In genomic region chr15:101543926-101544490, GRCh38 we compare ENCODE assay signal across 14 cellular contexts. TPM values are rescaled to one million over a fixed set of nuclear protein-coding genes. Genes with fewer than 3 reads are reported as not detected.
DNase-seq lines count a peak whose midpoint lies in the region; TF ChIP-seq lines count a peak whose summit lies in the region.
"Had no signal": no experiment of that assay in that cellular context is flagged by ENCODE, and none has a peak within 500 bp of the region (broad histone marks: within the 10 kb centered on the region; RNA-seq: fewer than 3 reads in every experiment).

No MANE protein-coding gene starts in this region.

- H3K27ac ChIP-seq in HEK293 (ENCODE audit: extremely low read depth, low read depth, low read length): no peak overlapping the region
- no peak overlapping the region for H3K27ac ChIP-seq in neuronal stem cell (replicated peaks; ENCODE audit: low read length)
- no peak overlapping the region for H3K27ac ChIP-seq in colonic mucosa
- H3K27ac ChIP-seq in testis: no peak overlapping the region
- H3K27ac ChIP-seq: GM23248 had no signal

- H2BK120ac ChIP-seq in neuronal stem cell (ENCODE audit: low read depth, low read length): peak overlapping the region; percentile 16

- no peak overlapping the region for H2AK5ac ChIP-seq in neuronal stem cell (ENCODE audit: low read depth, low read length)

- H2BK12ac ChIP-seq in neuronal stem cell (ENCODE audit: low read length): no peak overlapping the region

- H3K18ac ChIP-seq in neuronal stem cell (ENCODE audit: low read length): no peak overlapping the region

- no peak for TF ChIP-seq POLR2A in testis (IDR thresholded peaks at IDR 0.05)

- H3K14ac ChIP-seq in neuronal stem cell (ENCODE audit: low read length): no peak overlapping the region

- no peak overlapping the region for H3K23ac ChIP-seq in neuronal stem cell (ENCODE audit: low read depth, low read length, poor library complexity)

- no peaks in the 10 kb centered on the region for H3K4me1 Mint-ChIP-seq in mesothelial cell of epicardium

- no CpG with 5 or more reads among the region's 22 CpGs for WGBS in neuronal stem cell (ENCODE audit: extremely low coverage in 2 of 2, insufficient read length in 2 of 2, insufficient replicate concordance in 1 of 2), 2 donors
- WGBS in testis, 2 donors: 44% methylated on average over 21 to 22 of the region's 22 CpGs

- no peak overlapping the region for H2BK5ac ChIP-seq in neuronal stem cell (ENCODE audit: low read length)

- CTCF ChIA-PET in HEK293 (lab: Yijun Ruan, JAX): no interaction called here

- no peak overlapping the region for H4K8ac ChIP-seq in neuronal stem cell (ENCODE audit: low read depth, low read length)

- peaks cover 18% of the 10 kb centered on the region for H3K9me3 Mint-ChIP-seq in mesothelial cell of epicardium

- no peaks in the 10 kb centered on the region for H3K79me1 ChIP-seq in neuronal stem cell (ENCODE audit: low read depth, low read length)

- intact Hi-C loops in colonic mucosa (cut with DNase I): no loop called here
- intact Hi-C loops in testis (cut with DNase I; ENCODE audit: low total_unique reads): no loop called here

- H2AFZ ChIP-seq in neuronal stem cell (ENCODE audit: low read length): peak overlapping the region; percentile 40
- H2AFZ ChIP-seq: GM23248 had no signal

- H3K27me3 ChIP-seq in neuronal stem cell (ENCODE audit: control insufficient read depth in 3 of 3, insufficient read depth in 3 of 3, low read depth in 1 of 3, low read length in 3 of 3) (peaks cover 0 to 10% (median 0%) of the 10 kb centered on the region in 3 experiments), colonic mucosa (no peaks in the 10 kb centered on the region), testis (no peaks in the 10 kb centered on the region)

- H3K9ac ChIP-seq in neuronal stem cell (ENCODE audit: low read depth, low read length, poor library complexity) (no peak overlapping the region), colonic mucosa (ENCODE audit: low read depth in 2 of 2, low read length in 2 of 2) (no peak overlapping the region)
- H3K9ac ChIP-seq: GM23248 had no signal

- no peak for DNase-seq in mesothelial cell of epicardium (ENCODE audit: low spot score in 2 of 2, unreplicated experiment in 2 of 2)
- DNase-seq in neuronal stem cell (ENCODE audit: low spot score): no peak
- DNase-seq in colonic mucosa: no peak
- no peak for DNase-seq in testis
- DNase-seq in NCI-H2107 treated with DMSO at 0.1 percent for 48 hours (lab: John Stamatoyannopoulos, UW; ENCODE audit: unreplicated experiment): no peak
- DNase-seq: C1 segment of cervical spinal cord, Caco-2, DMS153, DND-41, GM23248, H7, HCEC 1CT had no signal

- H3K36me3 ChIP-seq in HEK293 (ENCODE audit: control insufficient read depth in 2 of 2, insufficient read depth in 1 of 2, low read length in 2 of 2) (no peaks in the 10 kb centered on the region), neuronal stem cell (replicated peaks in 1 of 2; ENCODE audit: control insufficient read depth in 2 of 2, insufficient read depth in 2 of 2, low read length in 2 of 2) (no peaks in the 10 kb centered on the region), colonic mucosa (no peaks in the 10 kb centered on the region), testis (ENCODE audit: low read depth, missing control alignments) (no peaks in the 10 kb centered on the region)

- no peaks in the 10 kb centered on the region for H3K4me1 ChIP-seq in HEK293 (ENCODE audit: control insufficient read depth, insufficient read depth, low read length)
- H3K4me1 ChIP-seq in neuronal stem cell (ENCODE audit: control insufficient read depth in 2 of 2, insufficient read depth in 1 of 2, low read depth in 1 of 2, low read length in 2 of 2): no peaks in the 10 kb centered on the region
- no peaks in the 10 kb centered on the region for H3K4me1 ChIP-seq in colonic mucosa
- H3K4me1 ChIP-seq in testis: no peaks in the 10 kb centered on the region
- H3K4me1 ChIP-seq: Caco-2 had no signal

- POLR2A ChIA-PET in HEK293 (lab: Yijun Ruan, JAX): interaction anchor here (0.6 kb wide), 1 partner anchor 10 kb away, joined by 3 read pairs; no protein-coding TSS in a partner anchor

- no peaks in the 10 kb centered on the region for H3K36me3 Mint-ChIP-seq in mesothelial cell of epicardium
- H3K36me3 Mint-ChIP-seq: CD4-positive, alpha-beta memory T cell had no signal

- 0 out of 2 replicates have a peak, but pooled peaks cover 4% of the 10 kb centered on the region for H3K9me3 ChIP-seq in HEK293 (ENCODE audit: control insufficient read depth, insufficient read depth, low read depth, low read length)
- no peaks in the 10 kb centered on the region for H3K9me3 ChIP-seq in neuronal stem cell (replicated peaks in 1 of 2; ENCODE audit: control insufficient read depth in 2 of 2, insufficient read depth in 1 of 2, low read depth in 1 of 2, low read length in 2 of 2)
- H3K9me3 ChIP-seq in colonic mucosa: no peaks in the 10 kb centered on the region
- H3K9me3 ChIP-seq in testis: no peaks in the 10 kb centered on the region
- H3K9me3 ChIP-seq: Caco-2 had no signal

- peaks cover 39% of the 10 kb centered on the region for H3K27me3 Mint-ChIP-seq in mesothelial cell of epicardium (ENCODE audit: low read depth)

- no peak overlapping the region for H2BK15ac ChIP-seq in neuronal stem cell (ENCODE audit: low read length)

- H3K4ac ChIP-seq in neuronal stem cell (ENCODE audit: low read length): no peak overlapping the region

- H3K4me2 ChIP-seq in neuronal stem cell (ENCODE audit: insufficient read depth, low read length, poor library complexity, severe bottlenecking): no peak overlapping the region

- H4K91ac ChIP-seq in neuronal stem cell (ENCODE audit: low read depth, low read length, poor library complexity): no peak overlapping the region

- peak overlapping the region; percentile 43 for H3K27ac Mint-ChIP-seq in mesothelial cell of epicardium
- H3K27ac Mint-ChIP-seq: CD4-positive, alpha-beta memory T cell had no signal

- H3K4me3 Mint-ChIP-seq in mesothelial cell of epicardium: no peak overlapping the region
- H3K4me3 Mint-ChIP-seq: CD4-positive, alpha-beta memory T cell had no signal

- H3K4me3 ChIP-seq in HEK293 (ENCODE audit: low read depth, low read length): no peak overlapping the region
- no peak overlapping the region for H3K4me3 ChIP-seq in neuronal stem cell (ENCODE audit: low read length in 2 of 2)
- no peak overlapping the region for H3K4me3 ChIP-seq in colonic mucosa
- no peak overlapping the region for H3K4me3 ChIP-seq in testis
- H3K4me3 ChIP-seq: GM23248 had no signal

- TF ChIP-seq CTCF in HEK293 (tag by site-specific recombination; IDR thresholded peaks at IDR 0.05) (no peak), mesothelial cell of epicardium (IDR thresholded peaks at IDR 0.05; ENCODE audit: unreplicated experiment) (no peak), colonic mucosa (IDR thresholded peaks at IDR 0.05) (no peak), testis (IDR thresholded peaks at IDR 0.05) (no peak)

TF ChIP-seq in HEK293, 187 proteins besides CTCF, POLR2A, EP300 and RAD21:
- TF ChIP-seq ZIC2 (tag by site-specific recombination; IDR thresholded peaks at IDR 0.05) (no peak), ZFHX2 (tag by site-specific recombination; conservative IDR thresholded peaks at IDR 0.05) (0 out of 2 replicates have a peak, but pooled peaks have one; percentile 11)

RNA-seq across cellular contexts. Expression of gene PCSK6, which starts 54.5 kb away (rescaled TPM):
- total RNA-seq in mesothelial cell of epicardium (3.7 to 4.5 TPM (median 3.7 TPM) in 3 replicates), colonic mucosa (10 to 100 TPM; 29.9 to 39.5 TPM), testis (100 to 1,000 TPM in 1 of 2 donors, 10 to 100 TPM in 1; 95.4 to 156 TPM)
- polyA plus RNA-seq in neuronal stem cell (2013, experiment 1 of 2): 2.0 TPM
- 1.8 TPM for polyA plus RNA-seq in neuronal stem cell (2013, experiment 2 of 2)
- polyA plus RNA-seq in testis (ENCODE audit: insufficient read depth, low read depth, low replicate concordance): 43.9 TPM
- total RNA-seq: GM23248 had no signal
